8 cellular contexts compared by ENCODE assay signal in genomic region chr10:73773152-73773879, GRCh38. TPM values are rescaled to one million over a fixed set of nuclear protein-coding genes. Genes with fewer than 3 reads are reported as not detected.
DNase-seq lines count a peak whose midpoint lies in the region; ATAC-seq and TF ChIP-seq lines count a peak whose summit lies in the region.

No MANE protein-coding gene starts in this region.

- in situ Hi-C loops in GM13976 (cut with MboI; ENCODE audit: low sequenced_read_pairs, unreplicated experiment): no loop called here

- CTCF ChIA-PET in MCF 10A (lab: Yijun Ruan, JAX): interaction anchor here (0.5 to 1.2 kb wide), 9 partner anchors 8 to 247 kb away, joined by 3 to 5 read pairs (median 3); partner anchors contain the start of gene SEC24C

- DNase-seq in DMS53 (lab: John Stamatoyannopoulos, UW) (peak; percentile 48), DMS53 treated with DMSO at 0.1 percent for 48 hours (lab: John Stamatoyannopoulos, UW; ENCODE audit: unreplicated experiment) (no peak), LNCaP clone FGC (ENCODE audit: low read depth) (no peak), MCF 10A (ENCODE audit: unreplicated experiment) (no peak), memory B cell (ENCODE audit: low spot score in 2 of 2) (peak in 1 of 2 donors; percentile 32), type B pancreatic cell (ENCODE audit: extremely low spot score, unreplicated experiment) (no peak), GM13976 (ENCODE audit: low spot score) (no peak)

- peak overlapping the region; percentile 92 for H3K4me3 Mint-ChIP-seq in MCF 10A (ENCODE audit: unreplicated experiment)
- peak overlapping the region; percentile 84 for H3K4me3 Mint-ChIP-seq in memory B cell
- peak overlapping the region; percentile 95 for H3K4me3 Mint-ChIP-seq in type B pancreatic cell

- ATAC-seq in memory B cell (ENCODE audit: low read depth) (no peak), GM21825 (IDR thresholded peaks at IDR 0.05; ENCODE audit: unreplicated experiment) (no peak)

- TSS peak; percentile 8 for BruUV-seq in MCF 10A (replicated peaks; lab: Mats Ljungman, UMichigan)

- H3K36me3 Mint-ChIP-seq in MCF 10A (ENCODE audit: insufficient read depth, unreplicated experiment) (peaks cover 80% of the 10 kb centered on the region), memory B cell (peaks cover 19% of the 10 kb centered on the region), type B pancreatic cell (peaks cover 15% of the 10 kb centered on the region)

- H3K27me3 Mint-ChIP-seq in MCF 10A (ENCODE audit: insufficient read depth, unreplicated experiment) (no peaks in the 10 kb centered on the region), memory B cell (no peaks in the 10 kb centered on the region), type B pancreatic cell (no peaks in the 10 kb centered on the region)

- peak overlapping the region; percentile 79 for H3K27ac Mint-ChIP-seq in MCF 10A (ENCODE audit: low read depth, unreplicated experiment)
- peak overlapping the region; percentile 84 for H3K27ac Mint-ChIP-seq in memory B cell
- H3K27ac Mint-ChIP-seq in type B pancreatic cell: peak overlapping the region; percentile 90

- H3K4me1 Mint-ChIP-seq in MCF 10A (ENCODE audit: insufficient read depth, unreplicated experiment) (peaks cover 31% of the 10 kb centered on the region), memory B cell (peaks cover 38% of the 10 kb centered on the region), type B pancreatic cell (ENCODE audit: unreplicated experiment) (peaks cover 19% of the 10 kb centered on the region)

- H3K4me3 ChIP-seq in LNCaP clone FGC (ENCODE audit: low read depth, low read length): peak overlapping the region; percentile 80

- TF ChIP-seq CTCF in LNCaP clone FGC (IDR thresholded peaks at IDR 0.05; ENCODE audit: control insufficient read depth, extremely low read depth, insufficient read depth) (no peak), MCF 10A (IDR thresholded peaks at IDR 0.05; ENCODE audit: unreplicated experiment) (no peak), type B pancreatic cell (conservative IDR thresholded peaks at IDR 0.05) (no peak), GM13976 (IDR thresholded peaks at IDR 0.05; ENCODE audit: borderline replicate concordance, control extremely low read depth, extremely low read depth, insufficient read depth, missing control alignments) (no peak)

- H3K9me3 Mint-ChIP-seq in MCF 10A (ENCODE audit: unreplicated experiment) (no peaks in the 10 kb centered on the region), memory B cell (no peaks in the 10 kb centered on the region), type B pancreatic cell (no peaks in the 10 kb centered on the region)

- POLR2A ChIA-PET in MCF 10A (lab: Yijun Ruan, JAX): interaction anchor here (0.6 to 6.7 kb wide), 18 partner anchors 10 to 1343 kb away, joined by 3 to 202 read pairs (median 6); partner anchors contain the start of genes CHCHD1, SEC24C and ZSWIM8

- intact Hi-C loops in MCF 10A (cut with micrococcal nuclease): loop anchor here (5.0 kb wide), 1 partner anchor 41 kb away; no protein-coding TSS in a partner anchor

RNA-seq across cellular contexts. Expression of gene CHCHD1, which starts 8.5 kb away (rescaled TPM):
- total RNA-seq in MCF 10A (2022) (13.1 and 19.5 TPM in 2 replicates), type B pancreatic cell (ENCODE audit: low replicate concordance) (32.6 and 37.1 TPM in 2 replicates)

RNA-seq across cellular contexts. Expression of gene ZSWIM8, which starts 12.1 kb away (rescaled TPM):
- total RNA-seq in MCF 10A (2022): 84.2 and 112 TPM in 2 replicates
- 131 and 139 TPM in 2 replicates for total RNA-seq in type B pancreatic cell (ENCODE audit: low replicate concordance)

RNA-seq across cellular contexts. Expression of gene SEC24C, which starts 29.1 kb away (rescaled TPM):
- total RNA-seq in MCF 10A (2022): 78.0 and 97.9 TPM in 2 replicates
- total RNA-seq in type B pancreatic cell (ENCODE audit: low replicate concordance): 75.5 and 90.3 TPM in 2 replicates

RNA-seq across cellular contexts. Expression of gene NDST2, which starts 38.1 kb away (rescaled TPM):
- 22.9 and 25.2 TPM in 2 replicates for total RNA-seq in MCF 10A (2022)
- 27.1 and 33.5 TPM in 2 replicates for total RNA-seq in type B pancreatic cell (ENCODE audit: low replicate concordance)
